In genomic region chr10:79065091-79065551, GRCh38 we compare ENCODE assay signal across 21 cellular contexts. TPM values are rescaled to one million over a fixed set of nuclear protein-coding genes. Genes with fewer than 3 reads are reported as not detected.
DNase-seq lines count a peak whose midpoint lies in the region; ATAC-seq and TF ChIP-seq lines count a peak whose summit lies in the region.
"Had no signal": no experiment of that assay in that cellular context is flagged by ENCODE, and none has a peak within 500 bp of the region (broad histone marks: within the 10 kb centered on the region; RNA-seq: fewer than 3 reads in every experiment).

No MANE protein-coding gene starts in this region.

- H3K36me3 ChIP-seq in HEK293 (ENCODE audit: control insufficient read depth in 2 of 2, insufficient read depth in 1 of 2, low read length in 2 of 2) (no peaks in the 10 kb centered on the region), endodermal cell (ENCODE audit: control insufficient read depth, insufficient read depth, low read length) (no peaks in the 10 kb centered on the region), neural progenitor cell (no peaks in the 10 kb centered on the region), transverse colon (no peaks in the 10 kb centered on the region)
- H3K36me3 ChIP-seq: Peyer's patch, thyroid gland had no signal

- TF ChIP-seq CTCF in CD4-positive, alpha-beta T cell (IDR thresholded peaks at IDR 0.05) = no peak
- TF ChIP-seq CTCF in HEK293 (tag by site-specific recombination; IDR thresholded peaks at IDR 0.05) (no peak), endodermal cell (conservative IDR thresholded peaks at IDR 0.05) (no peak), neural progenitor cell (IDR thresholded peaks at IDR 0.05) (no peak), transverse colon (IDR thresholded peaks at IDR 0.05) (no peak)

- H3K4me3 Mint-ChIP-seq in CD4-positive, alpha-beta T cell = peak overlapping the region; percentile 96
- no peak overlapping the region for H3K4me3 Mint-ChIP-seq in endodermal cell
- peak overlapping the region; percentile 60 for H3K4me3 Mint-ChIP-seq in neural progenitor cell
- H3K4me3 Mint-ChIP-seq: stimulated activated naive B cell treated with anti-CD40 and anti-IgM and Interleukin-4, amounts not matched to agents 10 μg/mL and 1 μg/mL and 100 μg/mL, for 72 hours had no signal

- 92 to 100% methylated on average over 1 to 2 of the region's 2 CpGs for WGBS in endodermal cell (ENCODE audit: insufficient coverage in 1 of 2, insufficient read length in 1 of 2), 2 experiments
- 100% methylated on average over 1 of the region's 2 CpGs; no CpG with 5 or more reads in 1 of the 2 donors for WGBS in transverse colon (ENCODE audit: low coverage in 1 of 2), 2 donors

- POLR2A ChIA-PET in CD4-positive, alpha-beta T cell (lab: Charles Lee) = no interaction called here
- POLR2A ChIA-PET in HEK293 (lab: Yijun Ruan, JAX) = no interaction called here

- H3K36me3 Mint-ChIP-seq in CD4-positive, alpha-beta T cell (ENCODE audit: low read depth) = peaks cover 15% of the 10 kb centered on the region
- H3K36me3 Mint-ChIP-seq in endodermal cell (ENCODE audit: low read depth) (no peaks in the 10 kb centered on the region), neural progenitor cell (no peaks in the 10 kb centered on the region)
- H3K36me3 Mint-ChIP-seq: stimulated activated naive B cell treated with anti-CD40 and anti-IgM and Interleukin-4, amounts not matched to agents 10 μg/mL and 1 μg/mL and 100 μg/mL, for 72 hours had no signal

- H3K9me3 ChIP-seq in CD4-positive, alpha-beta T cell (ENCODE audit: control insufficient read depth, low read length) = no peaks in the 10 kb centered on the region
- no peaks in the 10 kb centered on the region for H3K9me3 ChIP-seq in HEK293 (ENCODE audit: control insufficient read depth, insufficient read depth, low read depth, low read length)
- no peaks in the 10 kb centered on the region for H3K9me3 ChIP-seq in endodermal cell (ENCODE audit: control insufficient read depth, low read length)
- H3K9me3 ChIP-seq in neural progenitor cell (ENCODE audit: low read depth) = no peaks in the 10 kb centered on the region
- H3K9me3 ChIP-seq in transverse colon = no peaks in the 10 kb centered on the region
- H3K9me3 ChIP-seq: Peyer's patch, thyroid gland had no signal

- H3K27ac Mint-ChIP-seq in CD4-positive, alpha-beta T cell = peak overlapping the region; percentile 86
- H3K27ac Mint-ChIP-seq in endodermal cell (no peak overlapping the region), neural progenitor cell (no peak overlapping the region)
- H3K27ac Mint-ChIP-seq: GM23338; stimulated activated naive B cell treated with anti-CD40 and anti-IgM and Interleukin-4, amounts not matched to agents 10 μg/mL and 1 μg/mL and 100 μg/mL, for 72 hours had no signal

- TF ChIP-seq POLR2A in transverse colon (IDR thresholded peaks at IDR 0.05) = no peak

- peaks cover 24% of the 10 kb centered on the region for H3F3A ChIP-seq in neural progenitor cell (ENCODE audit: low read depth)

- H3K9me3 Mint-ChIP-seq in CD4-positive, alpha-beta T cell = no peaks in the 10 kb centered on the region
- H3K9me3 Mint-ChIP-seq in endodermal cell (no peaks in the 10 kb centered on the region), neural progenitor cell (no peaks in the 10 kb centered on the region)
- H3K9me3 Mint-ChIP-seq: GM23338; stimulated activated naive B cell treated with anti-CD40 and anti-IgM and Interleukin-4, amounts not matched to agents 10 μg/mL and 1 μg/mL and 100 μg/mL, for 72 hours had no signal

- CTCF ChIA-PET in CD4-positive, alpha-beta T cell (lab: Charles Lee) = no interaction called here
- CTCF ChIA-PET in HEK293 (lab: Yijun Ruan, JAX) = interaction anchor here (1.2 to 3.9 kb wide), 2 partner anchors 90 to 130 kb away, joined by 3 to 19 read pairs; no protein-coding TSS in a partner anchor

- H3K9ac ChIP-seq in endodermal cell (ENCODE audit: extremely low read depth, low read length, poor library complexity, severe bottlenecking) = no peak overlapping the region
- H3K9ac ChIP-seq in neural progenitor cell = no peak overlapping the region
- H3K9ac ChIP-seq: KMS-11 had no signal

- H2AFZ ChIP-seq in neural progenitor cell (replicated peaks) = no peak overlapping the region
- H2AFZ ChIP-seq: GM23338, hepatocyte had no signal

- H3K4me1 Mint-ChIP-seq in CD4-positive, alpha-beta T cell (ENCODE audit: low read depth) = peaks cover 49% of the 10 kb centered on the region
- H3K4me1 Mint-ChIP-seq in endodermal cell (peaks cover 29% of the 10 kb centered on the region), neural progenitor cell (peaks cover 28% of the 10 kb centered on the region)

- H3K4me2 ChIP-seq in neural progenitor cell = no peak overlapping the region
- H3K4me2 ChIP-seq: hepatocyte, KMS-11 had no signal

- H3K79me2 ChIP-seq in neural progenitor cell (ENCODE audit: low read depth) = peaks cover 11% of the 10 kb centered on the region

- H3K27me3 ChIP-seq in CD4-positive, alpha-beta T cell (ENCODE audit: control insufficient read depth, insufficient read depth, low read length) = no peaks in the 10 kb centered on the region
- H3K27me3 ChIP-seq in endodermal cell (ENCODE audit: control insufficient read depth, insufficient read depth, low read length, poor library complexity, severe bottlenecking) (no peaks in the 10 kb centered on the region), neural progenitor cell (peaks cover 25% of the 10 kb centered on the region), transverse colon (no peaks in the 10 kb centered on the region)
- H3K27me3 ChIP-seq: hepatocyte, Peyer's patch, thyroid gland had no signal

- H3K4me1 ChIP-seq in HEK293 (ENCODE audit: control insufficient read depth, insufficient read depth, low read length) (peaks cover 4% of the 10 kb centered on the region), endodermal cell (ENCODE audit: control insufficient read depth, insufficient read depth, low read length) (peaks cover 5% of the 10 kb centered on the region), neural progenitor cell (peaks cover 17% of the 10 kb centered on the region), transverse colon (peaks cover 0 to 47% (median 30%) of the 10 kb centered on the region in 4 donors)

- no peaks in the 10 kb centered on the region for H3K27me3 Mint-ChIP-seq in CD4-positive, alpha-beta T cell
- peaks cover 8% of the 10 kb centered on the region for H3K27me3 Mint-ChIP-seq in endodermal cell (ENCODE audit: insufficient read depth)
- H3K27me3 Mint-ChIP-seq in neural progenitor cell (ENCODE audit: insufficient read depth, low read depth) = peaks cover 10% of the 10 kb centered on the region

- H3K4me3 ChIP-seq in HEK293 (ENCODE audit: low read depth, low read length) = no peak overlapping the region
- H3K4me3 ChIP-seq in endodermal cell (ENCODE audit: low read length) = no peak overlapping the region
- H3K4me3 ChIP-seq in neural progenitor cell = no peak overlapping the region
- H3K4me3 ChIP-seq in transverse colon = no peak overlapping the region
- H3K4me3 ChIP-seq: coronary artery, hepatocyte, Peyer's patch, thyroid gland had no signal

- no peak for ATAC-seq in CD4-positive, alpha-beta T cell (ENCODE audit: poor library complexity)
- ATAC-seq in stimulated activated naive CD8-positive, alpha-beta T cell treated with anti-CD3 and anti-CD28 coated beads, Interleukin-15, Interleukin-2, amounts not matched to agents 100 U/mL and 50 U/mL, for 24 hours = no peak
- no peak for ATAC-seq in esophagus mucosa
- ATAC-seq: GM23338; SK-N-SH treated with all-trans-retinoic acid at 6 μM for 48 hours; stimulated activated naive B cell treated with anti-CD40 and anti-IgM and Interleukin-4, amounts not matched to agents 10 μg/mL and 1 μg/mL and 100 μg/mL, for 72 hours had no signal

- no peak overlapping the region for H3K27ac ChIP-seq in CD4-positive, alpha-beta T cell (ENCODE audit: low read depth, low read length)
- H3K27ac ChIP-seq in HEK293 (ENCODE audit: extremely low read depth, low read depth, low read length) (no peak overlapping the region), endodermal cell (ENCODE audit: low read depth, low read length) (no peak overlapping the region), neural progenitor cell (no peak overlapping the region), transverse colon (peak overlapping the region in 1 of 4 donors; percentile 7)
- H3K27ac ChIP-seq: coronary artery, hepatocyte, KMS-11, Peyer's patch had no signal

- in situ Hi-C loops in transverse colon (cut with MboI; ENCODE audit: low pct_ligation_motif_present in 1 of 4, low pct_unique_long_range_greater_than_20kb in 1 of 4, low sequenced_read_pairs in 3 of 4) = no loop called here

- no peak for TF ChIP-seq EP300 in transverse colon (IDR thresholded peaks at IDR 0.05; ENCODE audit: low read depth)

- no peak for DNase-seq in CD4-positive, alpha-beta T cell
- DNase-seq in endodermal cell (peak; percentile 49), neural progenitor cell (ENCODE audit: low spot score) (no peak), transverse colon (no peak)
- DNase-seq in stimulated activated naive CD8-positive, alpha-beta T cell treated with anti-CD3 and anti-CD28 coated beads, Interleukin-15, Interleukin-2, amounts not matched to agents 100 U/mL and 50 U/mL, for 24 hours = no peak
- DNase-seq: activated CD4-positive, alpha-beta T cell treated with anti-CD3 and anti-CD28 coated beads for 48 hours; activated gamma-delta T cell; islet precursor cell; mesenchymal stem cell; NCI-H2029; NCI-H446 treated with DMSO at 0.1 percent for 48 hours; stimulated activated naive B cell treated with anti-CD40 and anti-IgM and Interleukin-4, amounts not matched to agents 10 μg/mL and 1 μg/mL and 100 μg/mL, for 72 hours; thyroid gland had no signal

- intact Hi-C loops in CD4-positive, alpha-beta T cell (cut with DNase I, micrococcal nuclease) = loop anchor here (5.0 to 10.0 kb wide), 6 partner anchors 93 to 1028 kb away; partner anchors contain the start of gene ZCCHC24 (in 1 of the 2)
- intact Hi-C loops in transverse colon (cut with DNase I; ENCODE audit: low total_unique reads) = loop anchor here (5.0 to 10.0 kb wide), 4 partner anchors 122 to 1020 kb away; no protein-coding TSS in a partner anchor

- H4K20me1 ChIP-seq in neural progenitor cell (ENCODE audit: low read depth) = peaks cover 7% of the 10 kb centered on the region

TF ChIP-seq in HEK293, 187 proteins besides CTCF, POLR2A, EP300 and RAD21:
- TF ChIP-seq EGR2 (tag by site-specific recombination; IDR thresholded peaks at IDR 0.05; ENCODE audit: low read depth) (peak; percentile 42; the same call in 1 of the 2 replicates), REPIN1 (tag by site-specific recombination; IDR thresholded peaks at IDR 0.05; ENCODE audit: low read depth) (no peak)

RNA-seq across cellular contexts. Expression of gene ZMIZ1, which starts 3.6 kb away (rescaled TPM):
- total RNA-seq in CD4-positive, alpha-beta T cell = 10 to 100 TPM; 14.6 to 15.5 TPM
- total RNA-seq in endodermal cell (10 to 100 TPM; 65.3 to 67.5 TPM), neural progenitor cell (ENCODE audit: low replicate concordance) (5.8 and 12.3 TPM in 2 replicates), transverse colon (100 to 1,000 TPM in 1 of 4 donors, 10 to 100 TPM in 3; 32.0 to 108 (median 63.0) TPM), esophagus mucosa (43.8 TPM)
- polyA plus RNA-seq in endodermal cell (2013, experiment 1 of 2) = 77.5 TPM
- polyA plus RNA-seq in endodermal cell (2013, experiment 2 of 2) = 68.6 TPM
